Comparison of ENCODE assay signal across 39 cellular contexts in genomic region chr21:20877976-20878375, GRCh38.
"Had no signal": no experiment of that assay in that cellular context is flagged by ENCODE, and none has a peak within 500 bp of the region (broad histone marks: within the 10 kb centered on the region; RNA-seq: fewer than 3 reads in every experiment).

No MANE protein-coding gene starts in this region.

- H3K36me3 Mint-ChIP-seq: activated naive CD4-positive, alpha-beta T cell treated with anti-CD3 and anti-CD28 coated beads, Interleukin-2, amount 10 ng/mL, durations not matched to agents 7 days and 5 days; activated naive CD4-positive, alpha-beta T cell treated with anti-CD3 and anti-CD28 coated beads, Interleukin-2, amount 50 U/mL, for 24 hours; activated naive CD4-positive, alpha-beta T cell treated with anti-CD3 and anti-CD28 coated beads, Interleukin-2, amount 50 U/mL, for 72 hours; activated naive CD8-positive, alpha-beta T cell; activated naive CD8-positive, alpha-beta T cell treated with anti-CD3 and anti-CD28 coated beads for 36 hours; activated naive CD8-positive, alpha-beta T cell treated with anti-CD3 and anti-CD28 coated beads, Interleukin-2, amount 10 ng/mL, durations not matched to agents 7 days and 5 days; brain had no signal

- DNase-seq: activated effector memory CD4-positive, alpha-beta T cell treated with anti-CD3 and anti-CD28 coated beads, Interleukin-2, amount 50 U/mL, for 16 hours; activated effector memory CD4-positive, alpha-beta T cell treated with Interleukin-2 at 50 U/mL for 16 hours; activated gamma-delta T cell; activated gamma-delta T cell treated with Interleukin-2 at 50 U/mL for 16 hours; activated naive CD4-positive, alpha-beta T cell; activated naive CD4-positive, alpha-beta T cell treated with anti-CD3 and anti-CD28 coated beads for 36 hours; activated naive CD4-positive, alpha-beta T cell treated with anti-CD3 and anti-CD28 coated beads, Interleukin-2, amount 10 ng/mL, durations not matched to agents 7 days and 5 days; activated naive CD4-positive, alpha-beta T cell treated with anti-CD3 and anti-CD28 coated beads, Interleukin-2, amount 50 U/mL, for 16 hours; activated naive CD4-positive, alpha-beta T cell treated with Interleukin-2 at 50 U/mL for 16 hours; activated naive CD8-positive, alpha-beta T cell treated with anti-CD3 and anti-CD28 coated beads for 36 hours; activated naive CD8-positive, alpha-beta T cell treated with anti-CD3 and anti-CD28 coated beads, Interleukin-2, amount 10 ng/mL, durations not matched to agents 7 days and 5 days; activated naive CD8-positive, alpha-beta T cell treated with anti-CD3 and anti-CD28 coated beads, Interleukin-2, amount 50 U/mL, for 24 hours; activated T-cell treated with anti-CD3 and anti-CD28 coated beads, Interleukin-2, amount 50 U/mL, for 24 hours; activated T-cell treated with anti-CD3 and anti-CD28 coated beads, Interleukin-2, amount 50 U/mL, for 4 hours; activated T-cell treated with anti-CD3 and anti-CD28 coated beads, Interleukin-2, amount 50 U/mL, for 48 hours; activated T-cell treated with anti-CD3 and anti-CD28 coated beads, Interleukin-2, amount 50 U/mL, for 72 hours; adrenal gland; amniotic stem cell; amygdala; anterior cingulate cortex; aorta; body of pancreas; brain microvascular endothelial cell; caudate nucleus; central memory CD4-positive, alpha-beta T cell; cerebellar nuclear complex had no signal

- H3K27me3 ChIP-seq: adrenal gland, ascending aorta, body of pancreas, brain microvascular endothelial cell, breast epithelium, cardiac muscle cell had no signal

- H3K4me3 ChIP-seq: adrenal gland, ascending aorta, body of pancreas, breast epithelium, cardiac muscle cell had no signal

- H3K4me1 Mint-ChIP-seq: activated naive CD4-positive, alpha-beta T cell treated with anti-CD3 and anti-CD28 coated beads, Interleukin-2, amount 10 ng/mL, durations not matched to agents 7 days and 5 days; activated naive CD4-positive, alpha-beta T cell treated with anti-CD3 and anti-CD28 coated beads, Interleukin-2, amount 50 U/mL, for 24 hours; activated naive CD8-positive, alpha-beta T cell treated with anti-CD3 and anti-CD28 coated beads for 36 hours; activated naive CD8-positive, alpha-beta T cell treated with anti-CD3 and anti-CD28 coated beads, Interleukin-2, amount 10 ng/mL, durations not matched to agents 7 days and 5 days; activated naive CD8-positive, alpha-beta T cell treated with anti-CD3 and anti-CD28 coated beads, Interleukin-2, amount 50 U/mL, for 24 hours; activated T-helper 17 cell treated with anti-CD3 and anti-CD28 coated beads, Interleukin-2, amount 50 U/mL, for 72 hours; brain; central memory CD8-positive, alpha-beta T cell had no signal

- FAIRE-seq: astrocyte, bronchial epithelial cell had no signal

- H3K27ac ChIP-seq: adrenal gland, ascending aorta, body of pancreas, brain microvascular endothelial cell, breast epithelium, cardiac muscle cell had no signal

- H3K36me3 ChIP-seq: adrenal gland, ascending aorta, brain microvascular endothelial cell, breast epithelium, cardiac muscle cell had no signal

- H3K9me3 ChIP-seq: ascending aorta, body of pancreas, breast epithelium had no signal

- H3K27me3 Mint-ChIP-seq: activated naive CD4-positive, alpha-beta T cell treated with anti-CD3 and anti-CD28 coated beads, Interleukin-2, amount 10 ng/mL, durations not matched to agents 7 days and 5 days; activated naive CD4-positive, alpha-beta T cell treated with anti-CD3 and anti-CD28 coated beads, Interleukin-2, amount 50 U/mL, for 24 hours; activated naive CD8-positive, alpha-beta T cell; activated naive CD8-positive, alpha-beta T cell treated with anti-CD3 and anti-CD28 coated beads for 36 hours; activated naive CD8-positive, alpha-beta T cell treated with anti-CD3 and anti-CD28 coated beads, Interleukin-2, amount 10 ng/mL, durations not matched to agents 7 days and 5 days; activated naive CD8-positive, alpha-beta T cell treated with anti-CD3 and anti-CD28 coated beads, Interleukin-2, amount 50 U/mL, for 24 hours; activated T-cell treated with anti-CD3 and anti-CD28 coated beads, Interleukin-2, amount 50 U/mL, for 24 hours; activated T-helper 17 cell treated with anti-CD3 and anti-CD28 coated beads, Interleukin-2, amount 50 U/mL, for 72 hours; brain; central memory CD8-positive, alpha-beta T cell had no signal

- H3K4me3 Mint-ChIP-seq: activated naive CD4-positive, alpha-beta T cell treated with anti-CD3 and anti-CD28 coated beads for 36 hours; activated naive CD4-positive, alpha-beta T cell treated with anti-CD3 and anti-CD28 coated beads, Interleukin-2, amount 10 ng/mL, durations not matched to agents 7 days and 5 days; activated naive CD4-positive, alpha-beta T cell treated with anti-CD3 and anti-CD28 coated beads, Interleukin-2, amount 50 U/mL, for 24 hours; activated naive CD8-positive, alpha-beta T cell; activated naive CD8-positive, alpha-beta T cell treated with anti-CD3 and anti-CD28 coated beads for 36 hours; activated naive CD8-positive, alpha-beta T cell treated with anti-CD3 and anti-CD28 coated beads, Interleukin-2, amount 10 ng/mL, durations not matched to agents 7 days and 5 days; activated naive CD8-positive, alpha-beta T cell treated with anti-CD3 and anti-CD28 coated beads, Interleukin-2, amount 50 U/mL, for 24 hours; activated T-cell treated with anti-CD3 and anti-CD28 coated beads, Interleukin-2, amount 50 U/mL, for 24 hours; activated T-cell treated with anti-CD3 and anti-CD28 coated beads, Interleukin-2, amount 50 U/mL, for 4 hours; activated T-cell treated with anti-CD3 and anti-CD28 coated beads, Interleukin-2, amount 50 U/mL, for 72 hours; activated T-helper 1 cell treated with anti-CD3 and anti-CD28 coated beads, Interleukin-12 subunit alpha, Interleukin-12 subunit beta, Interleukin-2, Interleukin-4 antibody, amounts not matched to agents 30 ng/mL and 10 ng/mL and 1 ng/mL, durations not matched to agents 14 hours and 24 hours and 36 hours; activated T-helper 17 cell treated with anti-CD3 and anti-CD28 coated beads, Interleukin-2, amount 50 U/mL, for 72 hours; brain; central memory CD8-positive, alpha-beta T cell had no signal

- H3K9me3 Mint-ChIP-seq: activated naive CD4-positive, alpha-beta T cell treated with anti-CD3 and anti-CD28 coated beads for 36 hours; activated naive CD4-positive, alpha-beta T cell treated with anti-CD3 and anti-CD28 coated beads, Interleukin-2, amount 10 ng/mL, durations not matched to agents 7 days and 5 days; activated naive CD4-positive, alpha-beta T cell treated with anti-CD3 and anti-CD28 coated beads, Interleukin-2, amount 50 U/mL, for 24 hours; activated naive CD8-positive, alpha-beta T cell treated with anti-CD3 and anti-CD28 coated beads for 36 hours; activated naive CD8-positive, alpha-beta T cell treated with anti-CD3 and anti-CD28 coated beads, Interleukin-2, amount 50 U/mL, for 24 hours; activated T-cell treated with anti-CD3 and anti-CD28 coated beads, Interleukin-2, amount 50 U/mL, for 24 hours; activated T-cell treated with anti-CD3 and anti-CD28 coated beads, Interleukin-2, amount 50 U/mL, for 4 hours had no signal

- H3K4me1 ChIP-seq: adrenal gland, ascending aorta, body of pancreas, breast epithelium had no signal

- H3K27ac Mint-ChIP-seq: activated naive CD4-positive, alpha-beta T cell treated with anti-CD3 and anti-CD28 coated beads for 36 hours; activated naive CD4-positive, alpha-beta T cell treated with anti-CD3 and anti-CD28 coated beads, Interleukin-2, amount 10 ng/mL, durations not matched to agents 7 days and 5 days; activated naive CD4-positive, alpha-beta T cell treated with anti-CD3 and anti-CD28 coated beads, Interleukin-2, amount 50 U/mL, for 24 hours; activated naive CD4-positive, alpha-beta T cell treated with anti-CD3 and anti-CD28 coated beads, Interleukin-2, amount 50 U/mL, for 72 hours; activated naive CD8-positive, alpha-beta T cell; activated naive CD8-positive, alpha-beta T cell treated with anti-CD3 and anti-CD28 coated beads for 36 hours; activated naive CD8-positive, alpha-beta T cell treated with anti-CD3 and anti-CD28 coated beads, Interleukin-2, amount 10 ng/mL, durations not matched to agents 7 days and 5 days; activated naive CD8-positive, alpha-beta T cell treated with anti-CD3 and anti-CD28 coated beads, Interleukin-2, amount 50 U/mL, for 24 hours; activated T-cell treated with anti-CD3 and anti-CD28 coated beads, Interleukin-2, amount 50 U/mL, for 24 hours; activated T-cell treated with anti-CD3 and anti-CD28 coated beads, Interleukin-2, amount 50 U/mL, for 72 hours; activated T-helper 1 cell treated with anti-CD3 and anti-CD28 coated beads, Interleukin-12 subunit alpha, Interleukin-12 subunit beta, Interleukin-2, Interleukin-4 antibody, amounts not matched to agents 30 ng/mL and 10 ng/mL and 1 ng/mL, durations not matched to agents 14 hours and 24 hours and 36 hours; activated T-helper 17 cell treated with anti-CD3 and anti-CD28 coated beads, Interleukin-2, amount 50 U/mL, for 72 hours; activated T-helper 2 cell treated with anti-CD3 and anti-CD28 coated beads, Interferon-gamma antibody, Interleukin-2, Interleukin-4, amounts not matched to agents 10 μg/mL and 5 μg/mL and 100 μg/mL, durations not matched to agents 14 hours and 24 hours and 36 hours; brain had no signal

- ATAC-seq: activated naive CD4-positive, alpha-beta T cell treated with anti-CD3 and anti-CD28 coated beads, Interleukin-2, amount 50 U/mL, for 72 hours; activated naive CD8-positive, alpha-beta T cell treated with anti-CD3 and anti-CD28 coated beads, Interleukin-2, amount 50 U/mL, for 24 hours; activated T-cell treated with anti-CD3 and anti-CD28 coated beads, Interleukin-2, amount 50 U/mL, for 4 hours; activated T-cell treated with anti-CD3 and anti-CD28 coated beads, Interleukin-2, amount 50 U/mL, for 72 hours; activated T-helper 17 cell treated with anti-CD3 and anti-CD28 coated beads, Interleukin-2, amount 50 U/mL, for 72 hours; body of pancreas had no signal
